8 cellular contexts compared by ENCODE assay signal in the genomic region with DNA sequence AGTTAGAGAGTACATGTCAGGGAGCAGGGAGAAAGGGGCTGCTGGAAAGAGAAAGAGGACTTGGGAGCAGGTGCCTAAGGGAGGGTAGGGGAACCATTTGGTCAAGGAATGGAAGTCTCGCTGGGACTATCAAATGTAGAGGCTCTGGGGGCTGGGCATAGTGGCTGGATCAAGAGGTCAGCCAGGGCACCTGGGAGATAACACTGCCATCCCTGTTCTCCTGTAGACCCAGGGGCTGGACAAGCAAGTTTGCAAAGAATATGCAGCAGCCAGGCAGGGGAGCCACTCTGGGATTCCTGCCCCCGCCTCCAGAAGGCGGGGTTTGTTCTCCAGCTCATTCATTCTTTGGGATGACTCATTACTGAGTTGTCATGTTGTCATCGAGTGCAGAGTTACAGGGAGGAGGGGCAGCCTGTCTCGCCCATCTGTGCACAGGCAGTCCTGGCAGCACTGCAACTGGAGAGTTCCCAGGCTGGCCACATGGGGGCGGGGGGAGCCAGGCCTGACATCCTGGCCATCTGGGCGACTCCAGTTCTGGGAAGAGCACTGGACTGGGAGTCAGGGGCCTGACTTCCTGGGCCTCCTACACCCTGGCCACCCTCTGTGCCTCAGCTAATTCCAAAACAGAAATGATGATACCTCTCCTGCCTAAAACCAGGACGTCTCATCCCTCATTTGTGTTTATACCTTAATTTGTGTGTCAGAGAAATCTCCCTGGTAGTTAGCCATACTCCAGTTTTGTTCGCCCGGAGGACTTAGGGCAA. TPM values are rescaled to one million over a fixed set of nuclear protein-coding genes. Genes with fewer than 3 reads are reported as not detected.
DNase-seq lines count a peak whose midpoint lies in the region; ATAC-seq and TF ChIP-seq lines count a peak whose summit lies in the region.

No MANE protein-coding gene starts in this region.

- no peaks in the 10 kb centered on the region for H3K79me2 ChIP-seq in DND-41 (ENCODE audit: insufficient read depth, low read length)

- H3K4me3 Mint-ChIP-seq in activated T-cell treated with anti-CD3 and anti-CD28 coated beads, Interleukin-2, amount 50 U/mL, for 24 hours: no peak overlapping the region
- H3K4me3 Mint-ChIP-seq in natural killer cell: no peak overlapping the region
- no peak overlapping the region for H3K4me3 Mint-ChIP-seq in stimulated activated naive B cell treated with anti-CD40 and anti-IgM and Interleukin-4, amounts not matched to agents 10 μg/mL and 1 μg/mL and 100 μg/mL, for 72 hours

- H3K36me3 ChIP-seq in DND-41 (ENCODE audit: insufficient read depth, low read length): no peaks in the 10 kb centered on the region
- H3K36me3 ChIP-seq in Panc1 (ENCODE audit: control insufficient read depth, insufficient read depth, low read length): no peaks in the 10 kb centered on the region
- H3K36me3 ChIP-seq in esophagus muscularis mucosa: no peaks in the 10 kb centered on the region

- CTCF ChIA-PET in Panc1 (lab: Charles Lee): interaction anchor here (0.6 to 0.7 kb wide), 7 partner anchors 20 to 276 kb away, joined by 3 to 7 read pairs (median 4); no protein-coding TSS in a partner anchor

- no peak overlapping the region for H3K27ac Mint-ChIP-seq in activated T-cell treated with anti-CD3 and anti-CD28 coated beads, Interleukin-2, amount 50 U/mL, for 24 hours
- peak overlapping the region; percentile 9 to 74 for H3K27ac Mint-ChIP-seq in natural killer cell
- H3K27ac Mint-ChIP-seq in stimulated activated naive B cell treated with anti-CD40 and anti-IgM and Interleukin-4, amounts not matched to agents 10 μg/mL and 1 μg/mL and 100 μg/mL, for 72 hours: peak overlapping the region; percentile 56

- no peak overlapping the region for H3K4me3 ChIP-seq in DND-41 (ENCODE audit: low read depth in 1 of 2, low read length in 2 of 2)
- H3K4me3 ChIP-seq in Panc1 (ENCODE audit: low read depth in 2 of 2, low read length in 2 of 2): no peak overlapping the region
- H3K4me3 ChIP-seq in esophagus muscularis mucosa: no peak overlapping the region

- H4K20me1 ChIP-seq in DND-41 (ENCODE audit: insufficient read depth, low read length): no peaks in the 10 kb centered on the region

- no peak overlapping the region for H2AFZ ChIP-seq in DND-41 (ENCODE audit: low read depth, low read length)

- H3K4me1 ChIP-seq in DND-41 (ENCODE audit: insufficient read depth, low read length) (no peaks in the 10 kb centered on the region), Panc1 (ENCODE audit: control insufficient read depth, insufficient read depth, low read length) (peaks cover 7% of the 10 kb centered on the region; the same call in 1 of the 2 replicates), esophagus muscularis mucosa (peaks cover 4 to 14% (median 13%) of the 10 kb centered on the region in 4 donors)

- WGBS in esophagus muscularis mucosa: 50% methylated on average over 4 of the region's 10 CpGs

- H3K27me3 ChIP-seq in DND-41 (ENCODE audit: insufficient read depth, low read length, poor library complexity) (no peaks in the 10 kb centered on the region), Panc1 (ENCODE audit: control insufficient read depth, insufficient read depth, low read length) (no peaks in the 10 kb centered on the region), esophagus muscularis mucosa (no peaks in the 10 kb centered on the region)

- H3K9me3 ChIP-seq in DND-41 (ENCODE audit: insufficient read depth, low read length, severe bottlenecking) (no peaks in the 10 kb centered on the region), Panc1 (ENCODE audit: control insufficient read depth, insufficient read depth, low read depth, low read length) (no peaks in the 10 kb centered on the region), esophagus muscularis mucosa (no peaks in the 10 kb centered on the region)

- no peaks in the 10 kb centered on the region for H3K27me3 Mint-ChIP-seq in activated T-cell treated with anti-CD3 and anti-CD28 coated beads, Interleukin-2, amount 50 U/mL, for 24 hours
- peaks cover 0 to 6% of the 10 kb centered on the region in 2 donors for H3K27me3 Mint-ChIP-seq in natural killer cell (ENCODE audit: low read depth in 2 of 2)
- peaks cover 4 to 5% of the 10 kb centered on the region in 2 donors for H3K27me3 Mint-ChIP-seq in stimulated activated naive B cell treated with anti-CD40 and anti-IgM and Interleukin-4, amounts not matched to agents 10 μg/mL and 1 μg/mL and 100 μg/mL, for 72 hours

- peak; percentile 94 for TF ChIP-seq CTCF in DND-41 (IDR thresholded peaks at IDR 0.05; ENCODE audit: borderline replicate concordance, extremely low read depth, low read length, poor library complexity, severe bottlenecking)
- peak; percentile 97 for TF ChIP-seq CTCF in Panc1 (IDR thresholded peaks at IDR 0.05)
- peak; percentile 92 to 98 (median 94) for TF ChIP-seq CTCF in esophagus muscularis mucosa (IDR thresholded peaks at IDR 0.05)
- TF ChIP-seq CTCF in natural killer cell (IDR thresholded peaks at IDR 0.05): peak; percentile 93

- no peak for TF ChIP-seq POLR2A in esophagus muscularis mucosa (IDR thresholded peaks at IDR 0.05; ENCODE audit: low read depth)

- intact Hi-C loops in Panc1 (cut with micrococcal nuclease; ENCODE audit: unreplicated experiment) (loop anchor here (10.0 kb wide), 1 partner anchor 223 kb away; no protein-coding TSS in a partner anchor), esophagus muscularis mucosa (cut with DNase I) (loop anchor here (5.0 kb wide), 2 partner anchors 221 to 701 kb away; no protein-coding TSS in a partner anchor), natural killer cell (cut with micrococcal nuclease) (loop anchor here (1.0 to 5.0 kb wide), 3 partner anchors 69 to 701 kb away; no protein-coding TSS in a partner anchor)

- no peak for TF ChIP-seq EP300 in esophagus muscularis mucosa (IDR thresholded peaks at IDR 0.05)

- in situ Hi-C loops in Panc1 (cut with HindIII; ENCODE audit: low pct_unique_long_range_greater_than_20kb, low sequenced_read_pairs): no loop called here

- POLR2A ChIA-PET in Panc1 (lab: Charles Lee): interaction anchor here (0.8 kb wide), 1 partner anchor 27 kb away, joined by 16 read pairs; no protein-coding TSS in a partner anchor

- no peak overlapping the region for H3K9ac ChIP-seq in DND-41 (ENCODE audit: low read depth, low read length)

- DNase-seq in DND-41: peak; percentile 85
- DNase-seq in GOT3 (lab: John Stamatoyannopoulos, UW): peak; percentile 79
- DNase-seq in LHCN-M2 (ENCODE audit: low read depth): peak; percentile 97
- DNase-seq in Panc1 (ENCODE audit: low read depth, low spot score): peak; percentile 86
- DNase-seq in activated T-cell treated with anti-CD3 and anti-CD28 coated beads, Interleukin-2, amount 50 U/mL, for 24 hours: peak; percentile 87
- peak; percentile 94 for DNase-seq in esophagus muscularis mucosa (ENCODE audit: extremely low spot score)
- DNase-seq in natural killer cell: peak; percentile 76
- DNase-seq in stimulated activated naive B cell treated with anti-CD40 and anti-IgM and Interleukin-4, amounts not matched to agents 10 μg/mL and 1 μg/mL and 100 μg/mL, for 72 hours: peak; percentile 70

- H3K36me3 Mint-ChIP-seq in activated T-cell treated with anti-CD3 and anti-CD28 coated beads, Interleukin-2, amount 50 U/mL, for 24 hours (ENCODE audit: low read depth): no peaks in the 10 kb centered on the region
- H3K36me3 Mint-ChIP-seq in natural killer cell: no peaks in the 10 kb centered on the region
- no peaks in the 10 kb centered on the region for H3K36me3 Mint-ChIP-seq in stimulated activated naive B cell treated with anti-CD40 and anti-IgM and Interleukin-4, amounts not matched to agents 10 μg/mL and 1 μg/mL and 100 μg/mL, for 72 hours

- H3K9me3 Mint-ChIP-seq in activated T-cell treated with anti-CD3 and anti-CD28 coated beads, Interleukin-2, amount 50 U/mL, for 24 hours: no peaks in the 10 kb centered on the region
- no peaks in the 10 kb centered on the region for H3K9me3 Mint-ChIP-seq in natural killer cell
- no peaks in the 10 kb centered on the region for H3K9me3 Mint-ChIP-seq in stimulated activated naive B cell treated with anti-CD40 and anti-IgM and Interleukin-4, amounts not matched to agents 10 μg/mL and 1 μg/mL and 100 μg/mL, for 72 hours

- ATAC-seq in DND-41 (ENCODE audit: insufficient read depth, low read depth) (peak; percentile 100), Panc1 (peak; percentile 98), natural killer cell (peak; percentile 95 to 100 (median 99))
- peak; percentile 99 to 100 for ATAC-seq in stimulated activated naive B cell treated with anti-CD40 and anti-IgM and Interleukin-4, amounts not matched to agents 10 μg/mL and 1 μg/mL and 100 μg/mL, for 72 hours (replicated peaks)

- no peak overlapping the region for H3K4me2 ChIP-seq in DND-41 (ENCODE audit: insufficient read depth, low read length)

- no peak overlapping the region for H3K27ac ChIP-seq in DND-41 (ENCODE audit: low read length)
- no peak overlapping the region for H3K27ac ChIP-seq in Panc1 (ENCODE audit: low read length)
- H3K27ac ChIP-seq in esophagus muscularis mucosa (replicated peaks in 1 of 4): no peak overlapping the region

- H3K4me1 Mint-ChIP-seq in activated T-cell treated with anti-CD3 and anti-CD28 coated beads, Interleukin-2, amount 50 U/mL, for 24 hours (ENCODE audit: low read depth): peaks cover 11% of the 10 kb centered on the region
- H3K4me1 Mint-ChIP-seq in natural killer cell: peaks cover 0 to 11% of the 10 kb centered on the region in 2 donors
- peaks cover 5 to 11% of the 10 kb centered on the region in 2 donors for H3K4me1 Mint-ChIP-seq in stimulated activated naive B cell treated with anti-CD40 and anti-IgM and Interleukin-4, amounts not matched to agents 10 μg/mL and 1 μg/mL and 100 μg/mL, for 72 hours

- BruUV-seq in Panc1 (replicated peaks; lab: Mats Ljungman, UMichigan): no TSS peak

RNA-seq across cellular contexts. Expression of a gene that starts 28.2 kb away (rescaled TPM):
- total RNA-seq in LHCN-M2 (2014; rRNA removed) (14.7 and 19.9 TPM in 2 replicates), Panc1 (2021; ENCODE audit: unreplicated experiment) (95.9 TPM), esophagus muscularis mucosa (10 to 100 TPM; 37.3 to 70.1 (median 55.2) TPM), natural killer cell (10 to 100 TPM; 87.7 to 97.4 (median 90.1) TPM)
- polyA plus RNA-seq in LHCN-M2 (2012): 78.8 TPM
- polyA plus RNA-seq in Panc1 (2012; ENCODE audit: insufficient read length): 86.1 TPM
